9 cellular contexts compared by ENCODE assay signal in genomic region chr10:15898046-15898445, GRCh38. TPM values are rescaled to one million over a fixed set of nuclear protein-coding genes. Genes with fewer than 3 reads are reported as not detected.
A peak's percentile ranks its signal among the peaks of the same experiment; 100 is the strongest.
DNase-seq lines count a peak whose midpoint lies in the region; ATAC-seq and TF ChIP-seq lines count a peak whose summit lies in the region.
"Had no signal": no experiment of that assay in that cellular context is flagged by ENCODE, and none has a peak within 500 bp of the region (broad histone marks: within the 10 kb centered on the region; RNA-seq: fewer than 3 reads in every experiment).

No MANE protein-coding gene starts in this region.

- H3F3A ChIP-seq in PC-3 (ENCODE audit: low read length, unreplicated experiment), result no peaks in the 10 kb centered on the region

- no peak overlapping the region for H2AFZ ChIP-seq in PC-3 (ENCODE audit: low read length)

- H3K9me3 ChIP-seq in PC-3 (ENCODE audit: low read length) (no peaks in the 10 kb centered on the region), Peyer's patch (no peaks in the 10 kb centered on the region)
- H3K9me3 ChIP-seq: vagina had no signal

- BruUV-seq in PC-3 (replicated peaks; lab: Mats Ljungman, UMichigan), result no TSS peak

- intact Hi-C loops in PC-3 (cut with micrococcal nuclease), result no loop called here

- no peaks in the 10 kb centered on the region for H3K9me2 ChIP-seq in PC-3 (replicated peaks; ENCODE audit: low read length)

- H3K27ac ChIP-seq in PC-3 (ENCODE audit: low read length) (no peak overlapping the region), foreskin keratinocyte (no peak overlapping the region), Peyer's patch (no peak overlapping the region)
- H3K27ac ChIP-seq: vagina had no signal

- no peak overlapping the region for H3K4me2 ChIP-seq in PC-3 (ENCODE audit: low read length)

- POLR2A ChIA-PET in PC-3 (lab: Charles Lee; ENCODE audit: unreplicated experiment), result no interaction called here

- H3K4me3 ChIP-seq in PC-3 (ENCODE audit: low read length) (no peak overlapping the region), Peyer's patch (no peak overlapping the region)
- H3K4me3 ChIP-seq: vagina had no signal

- no peak overlapping the region for H3K9ac ChIP-seq in PC-3 (ENCODE audit: low read length)

- H3K27me3 ChIP-seq in PC-3 (ENCODE audit: low read length) (no peaks in the 10 kb centered on the region), foreskin keratinocyte (no peaks in the 10 kb centered on the region), Peyer's patch (no peaks in the 10 kb centered on the region)
- H3K27me3 ChIP-seq: vagina had no signal

- no peaks in the 10 kb centered on the region for H3K79me2 ChIP-seq in PC-3 (ENCODE audit: low read length)

- CTCF ChIA-PET in PC-3 (lab: Charles Lee), result interaction anchor here (1.6 kb wide), 1 partner anchor 16 kb away, joined by 3 read pairs; no protein-coding TSS in a partner anchor

- no peaks in the 10 kb centered on the region for H3K4me1 ChIP-seq in PC-3 (ENCODE audit: insufficient read depth, low read length)
- no peaks in the 10 kb centered on the region for H3K4me1 ChIP-seq in foreskin keratinocyte
- no peaks in the 10 kb centered on the region for H3K4me1 ChIP-seq in Peyer's patch
- H3K4me1 ChIP-seq: vagina had no signal

- ATAC-seq in GM18867 (IDR thresholded peaks at IDR 0.05; ENCODE audit: unreplicated experiment), result peak; percentile 55
- peak; percentile 59 for ATAC-seq in PC-3
- ATAC-seq in foreskin keratinocyte, result peak; percentile 68
- ATAC-seq in GM19328 (IDR thresholded peaks at IDR 0.05; ENCODE audit: unreplicated experiment), result no peak
- no peak for ATAC-seq in HG02973 (IDR thresholded peaks at IDR 0.05; ENCODE audit: unreplicated experiment)

- H3K36me3 ChIP-seq in PC-3 (ENCODE audit: low read depth, low read length), result no peaks in the 10 kb centered on the region
- no peaks in the 10 kb centered on the region for H3K36me3 ChIP-seq in Peyer's patch
- H3K36me3 ChIP-seq: vagina had no signal

- DNase-seq in AG08396 (ENCODE audit: low spot score), result peak; percentile 31
- DNase-seq in PC-3, result peak; percentile 46
- DNase-seq in foreskin keratinocyte, result peak in 1 of 2 donors; percentile 27
- DNase-seq in Peyer's patch, result no peak
- DNase-seq in stimulated activated CD8-positive, alpha-beta memory T cell treated with anti-CD3 and anti-CD28 coated beads, Interleukin-4, amount 100 ng/mL, for 48 hours, result no peak

- H4K20me1 ChIP-seq in PC-3 (ENCODE audit: low read length), result no peaks in the 10 kb centered on the region

- no peak for TF ChIP-seq POLR2A in Peyer's patch (IDR thresholded peaks at IDR 0.05)

- TF ChIP-seq CTCF in PC-3 (conservative IDR thresholded peaks at IDR 0.05; ENCODE audit: low read depth, low read length) (peak; percentile 38; the same call in 1 of the 2 replicates), foreskin keratinocyte (conservative IDR thresholded peaks at IDR 0.05) (peak; percentile 44), Peyer's patch (IDR thresholded peaks at IDR 0.05) (peak in 2 of 6 experiments; percentile 16)

RNA-seq across cellular contexts. Expression of gene MINDY3, which starts 37.7 kb away (rescaled TPM):
- total RNA-seq in PC-3 (2014; rRNA removed), result 9.5 and 9.9 TPM in 2 replicates
- total RNA-seq in foreskin keratinocyte, result 23.8 and 28.8 TPM in 2 replicates
- polyA plus RNA-seq in foreskin keratinocyte, result 15.1 and 17.1 TPM in 2 replicates
- 10 to 100 TPM; 17.0 to 26.4 (median 22.4) TPM for total RNA-seq in Peyer's patch

Comparison
In these comparisons a context has a peak if more than half of its experiments do, and no peak if none do; other contexts are left out.
1. DNase-seq: peak in AG08396 (single experiment) and PC-3 (single experiment); none in Peyer's patch (0 of 3) and stimulated activated CD8-positive, alpha-beta memory T cell treated with anti-CD3 and anti-CD28 coated beads, Interleukin-4, amount 100 ng/mL, for 48 hours (single experiment).
2. ATAC-seq: peak in GM18867 (single experiment), PC-3 (single experiment) and foreskin keratinocyte (single experiment); none in GM19328 (single experiment) and HG02973 (single experiment).